ENCODE assay signal across 20 cellular contexts in the genomic region with DNA sequence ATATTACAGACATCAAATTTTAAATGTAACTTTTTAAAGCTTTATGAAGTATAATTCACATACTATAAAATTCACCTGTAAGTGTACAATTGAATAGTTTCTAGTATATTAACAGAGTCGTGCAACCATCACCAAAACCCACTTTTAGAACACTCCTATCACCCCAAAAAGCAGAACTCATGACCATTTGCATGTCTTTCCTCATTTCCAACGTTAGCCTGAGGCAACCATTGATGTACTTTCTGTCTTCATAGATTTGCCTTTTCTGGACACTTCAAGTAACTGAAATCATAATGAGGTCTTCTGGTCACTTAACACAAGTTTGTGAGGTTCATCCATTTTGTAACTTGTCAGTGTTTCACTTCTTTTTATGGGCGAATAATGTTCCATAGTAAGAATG.
"Had no signal": no experiment of that assay in that cellular context is flagged by ENCODE, and none has a peak within 500 bp of the region (broad histone marks: within the 10 kb centered on the region; RNA-seq: fewer than 3 reads in every experiment).

No MANE protein-coding gene starts in this region.

- H3K27ac Mint-ChIP-seq: activated CD8-positive, alpha-beta T cell treated with anti-CD3 and anti-CD28 coated beads for 36 hours; activated naive CD8-positive, alpha-beta T cell treated with anti-CD3 and anti-CD28 coated beads, Interleukin-2, amount 10 ng/mL, durations not matched to agents 7 days and 5 days had no signal

- ATAC-seq: activated CD8-positive, alpha-beta T cell treated with anti-CD3 and anti-CD28 coated beads for 36 hours; PC-3; T-helper 17 cell had no signal

- H3K9me3 Mint-ChIP-seq: activated CD8-positive, alpha-beta T cell treated with anti-CD3 and anti-CD28 coated beads for 36 hours; activated naive CD8-positive, alpha-beta T cell treated with anti-CD3 and anti-CD28 coated beads, Interleukin-2, amount 10 ng/mL, durations not matched to agents 7 days and 5 days had no signal

- DNase-seq: activated CD4-positive, alpha-beta T cell treated with anti-CD3 and anti-CD28 coated beads for 4 hours; activated CD8-positive, alpha-beta memory T cell treated with anti-CD3 and anti-CD28 coated beads, Interleukin-2, amount 50 U/mL, for 4 hours; activated CD8-positive, alpha-beta T cell treated with anti-CD3 and anti-CD28 coated beads for 36 hours; activated naive CD4-positive, alpha-beta T cell treated with anti-CD3 and anti-CD28 coated beads, Interleukin-2, amount 50 U/mL, for 16 hours; activated naive CD8-positive, alpha-beta T cell treated with anti-CD3 and anti-CD28 coated beads, Interleukin-2, amount 10 ng/mL, durations not matched to agents 7 days and 5 days; activated T-cell treated with anti-CD3 and anti-CD28 coated beads, Interleukin-2, amount 50 U/mL, for 1 hour; adrenal gland; anterior cingulate cortex; KG1; NCI-H1048; NCI-H146; NCI-H187 treated with DMSO at 0.1 percent for 48 hours; NCI-H2081 treated with DMSO at 0.1 percent for 48 hours; NCI-H446; NCI-H524; PC-3; SHP77 treated with DMSO at 0.1 percent for 48 hours; T-helper 17 cell; T1000; WERI-Rb-1 had no signal

- H3K27me3 Mint-ChIP-seq: activated CD8-positive, alpha-beta T cell treated with anti-CD3 and anti-CD28 coated beads for 36 hours; activated naive CD8-positive, alpha-beta T cell treated with anti-CD3 and anti-CD28 coated beads, Interleukin-2, amount 10 ng/mL, durations not matched to agents 7 days and 5 days; T-helper 17 cell had no signal

- H3K4me3 Mint-ChIP-seq: activated CD8-positive, alpha-beta T cell treated with anti-CD3 and anti-CD28 coated beads for 36 hours; activated naive CD8-positive, alpha-beta T cell treated with anti-CD3 and anti-CD28 coated beads, Interleukin-2, amount 10 ng/mL, durations not matched to agents 7 days and 5 days; T-helper 17 cell had no signal
